Comparison of ENCODE assay signal across 11 cellular contexts in genomic region chr13:80052286-80052685, GRCh38.
"Had no signal": no experiment of that assay in that cellular context is flagged by ENCODE, and none has a peak within 500 bp of the region (broad histone marks: within the 10 kb centered on the region; RNA-seq: fewer than 3 reads in every experiment).

No MANE protein-coding gene starts in this region.

- H3K36me3 ChIP-seq: HAP-1 had no signal

- H3K4me3 ChIP-seq: GM23248, GM23338, HAP-1 had no signal

- H2AFZ ChIP-seq: GM23248, GM23338 had no signal

- DNase-seq: GM23248, GOT3, H7, H9, HCEC 1CT, HFFc6 had no signal

- FAIRE-seq: H1, H54 had no signal

- H3K9ac ChIP-seq: GM23248 had no signal

- H3K4me2 ChIP-seq: GM23338 had no signal

- H3K27ac ChIP-seq: GM23248 had no signal

- ATAC-seq: GM23338, HCT116 had no signal

- H3K9me3 ChIP-seq: HAP-1 had no signal
